In the genomic region with DNA sequence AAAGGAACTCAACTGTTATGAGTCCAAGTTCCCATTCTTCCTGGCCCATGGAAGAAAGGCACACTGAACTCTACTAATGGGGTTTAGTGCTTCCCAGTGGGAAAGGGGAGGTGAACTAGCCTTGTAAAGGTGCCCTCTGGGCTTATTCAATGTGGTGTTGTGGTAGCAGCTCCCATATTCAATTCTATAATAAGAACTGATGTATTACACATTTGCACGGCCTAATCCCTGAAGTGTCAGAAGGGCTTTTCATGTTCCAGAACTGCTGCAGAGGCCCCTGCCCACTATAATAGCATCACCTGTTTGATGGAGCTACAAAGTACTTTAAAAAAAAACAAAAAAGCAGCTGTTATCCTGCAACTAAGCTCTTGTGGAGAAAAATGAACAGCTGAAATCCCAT, we compare ENCODE assay signal across 20 cellular contexts. TPM values are rescaled to one million over a fixed set of nuclear protein-coding genes. Genes with fewer than 3 reads are reported as not detected.
"Had no signal": no experiment of that assay in that cellular context is flagged by ENCODE, and none has a peak within 500 bp of the region (broad histone marks: within the 10 kb centered on the region; RNA-seq: fewer than 3 reads in every experiment).

No MANE protein-coding gene starts in this region.

- H3K9me3 Mint-ChIP-seq: dendritic cell treated with granulocyte-macrophage colony-stimulating factor and Interleukin-4, amounts not matched to agents 40 ng/mL and 50 ng/mL, for 4 days; effector memory CD8-positive, alpha-beta T cell; mesothelial cell of epicardium had no signal

- H3K27me3 ChIP-seq: colonic mucosa, esophagus muscularis mucosa, foreskin keratinocyte, gastroesophageal sphincter, heart left ventricle, hepatocyte, left lung had no signal

- H3K4me3 ChIP-seq: colonic mucosa, esophagus muscularis mucosa, gastroesophageal sphincter, heart left ventricle, hepatocyte, left lung, lower lobe of right lung, mucosa of descending colon had no signal

- ATAC-seq: effector memory CD8-positive, alpha-beta T cell; foreskin keratinocyte; gastroesophageal sphincter; left cardiac atrium; left lung; left ventricle myocardium superior; lower lobe of right lung; mucosa of descending colon had no signal

- H3K4me3 Mint-ChIP-seq: dendritic cell treated with granulocyte-macrophage colony-stimulating factor and Interleukin-4, amounts not matched to agents 40 ng/mL and 50 ng/mL, for 4 days; effector memory CD8-positive, alpha-beta T cell; endodermal cell; mesothelial cell of epicardium had no signal

- H3K4me1 ChIP-seq: colonic mucosa, foreskin keratinocyte, lower lobe of right lung had no signal

- H3K27ac ChIP-seq: colonic mucosa, esophagus muscularis mucosa, foreskin keratinocyte, gastroesophageal sphincter, hepatocyte, left lung, lower lobe of right lung had no signal

- H3K27ac Mint-ChIP-seq: dendritic cell treated with granulocyte-macrophage colony-stimulating factor and Interleukin-4, amounts not matched to agents 40 ng/mL and 50 ng/mL, for 4 days; effector memory CD8-positive, alpha-beta T cell; endodermal cell; mesothelial cell of epicardium had no signal

- H3K36me3 ChIP-seq: colonic mucosa, esophagus muscularis mucosa, gastroesophageal sphincter, heart left ventricle, left lung, lower lobe of right lung had no signal

- H3K9me3 ChIP-seq: colonic mucosa, esophagus muscularis mucosa, gastroesophageal sphincter, heart left ventricle, left lung, lower lobe of right lung, mucosa of descending colon had no signal

- H3K27me3 Mint-ChIP-seq: dendritic cell treated with granulocyte-macrophage colony-stimulating factor and Interleukin-4, amounts not matched to agents 40 ng/mL and 50 ng/mL, for 4 days; effector memory CD8-positive, alpha-beta T cell had no signal

- H3K36me3 Mint-ChIP-seq: mesothelial cell of epicardium had no signal

- DNase-seq: colonic mucosa; cortex of kidney; effector CD8-positive, alpha-beta T cell; effector memory CD8-positive, alpha-beta T cell; endodermal cell; foreskin keratinocyte; heart left ventricle; hypothalamus; left cardiac atrium; left lung; left ventricle myocardium superior; lower lobe of right lung; mesenchymal stem cell; mucosa of descending colon had no signal

RNA-seq across cellular contexts. Expression of gene PACRG, which starts 17.3 kb away (rescaled TPM):
- total RNA-seq: foreskin keratinocyte, mesenteric fat pad had no signal
- polyA plus RNA-seq: foreskin keratinocyte had no signal
